ENCODE assay signal across 1 cellular context in the genomic region with DNA sequence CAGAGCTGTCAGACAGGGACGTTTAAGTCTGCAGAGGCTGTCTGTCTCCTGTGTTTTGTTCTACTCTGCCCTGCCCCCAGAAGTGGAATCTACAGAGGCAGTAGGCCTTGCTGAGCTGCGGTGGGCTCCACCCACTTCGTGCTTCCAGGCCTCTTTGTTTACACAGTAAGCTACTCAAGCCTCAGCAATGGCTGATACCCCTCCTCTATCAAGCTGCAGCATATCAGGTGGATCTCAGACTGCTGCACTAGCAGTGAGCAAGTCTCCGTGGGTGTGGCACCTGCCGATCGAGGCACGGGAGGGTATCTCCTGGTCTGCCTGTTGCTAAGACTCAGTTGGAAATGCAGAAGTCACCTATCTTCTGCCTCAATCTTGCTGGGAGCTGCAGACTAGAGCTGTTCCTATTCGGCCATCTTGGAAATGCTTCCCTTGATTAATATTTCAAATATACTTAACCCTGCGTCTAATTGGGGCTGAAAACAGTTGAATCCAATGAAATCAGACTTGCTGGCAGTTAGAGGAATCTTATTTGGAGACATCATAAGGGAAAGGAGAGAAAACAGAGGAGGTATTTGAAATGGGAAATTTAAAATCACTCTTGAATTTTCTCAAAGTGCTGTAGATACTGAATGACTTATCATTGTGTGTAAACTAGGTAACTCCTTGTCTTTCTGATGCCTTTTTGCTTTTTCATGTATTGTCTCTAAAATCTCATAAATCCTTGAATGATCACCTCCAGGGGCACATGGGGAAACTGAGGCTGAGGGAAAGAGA.
TF ChIP-seq lines count a peak whose summit lies in the region.

No MANE protein-coding gene starts in this region.

TF ChIP-seq in SK-N-SH, 30 proteins besides CTCF, POLR2A, EP300 and RAD21 (continued from another document):
- TF ChIP-seq, protein P1, sequence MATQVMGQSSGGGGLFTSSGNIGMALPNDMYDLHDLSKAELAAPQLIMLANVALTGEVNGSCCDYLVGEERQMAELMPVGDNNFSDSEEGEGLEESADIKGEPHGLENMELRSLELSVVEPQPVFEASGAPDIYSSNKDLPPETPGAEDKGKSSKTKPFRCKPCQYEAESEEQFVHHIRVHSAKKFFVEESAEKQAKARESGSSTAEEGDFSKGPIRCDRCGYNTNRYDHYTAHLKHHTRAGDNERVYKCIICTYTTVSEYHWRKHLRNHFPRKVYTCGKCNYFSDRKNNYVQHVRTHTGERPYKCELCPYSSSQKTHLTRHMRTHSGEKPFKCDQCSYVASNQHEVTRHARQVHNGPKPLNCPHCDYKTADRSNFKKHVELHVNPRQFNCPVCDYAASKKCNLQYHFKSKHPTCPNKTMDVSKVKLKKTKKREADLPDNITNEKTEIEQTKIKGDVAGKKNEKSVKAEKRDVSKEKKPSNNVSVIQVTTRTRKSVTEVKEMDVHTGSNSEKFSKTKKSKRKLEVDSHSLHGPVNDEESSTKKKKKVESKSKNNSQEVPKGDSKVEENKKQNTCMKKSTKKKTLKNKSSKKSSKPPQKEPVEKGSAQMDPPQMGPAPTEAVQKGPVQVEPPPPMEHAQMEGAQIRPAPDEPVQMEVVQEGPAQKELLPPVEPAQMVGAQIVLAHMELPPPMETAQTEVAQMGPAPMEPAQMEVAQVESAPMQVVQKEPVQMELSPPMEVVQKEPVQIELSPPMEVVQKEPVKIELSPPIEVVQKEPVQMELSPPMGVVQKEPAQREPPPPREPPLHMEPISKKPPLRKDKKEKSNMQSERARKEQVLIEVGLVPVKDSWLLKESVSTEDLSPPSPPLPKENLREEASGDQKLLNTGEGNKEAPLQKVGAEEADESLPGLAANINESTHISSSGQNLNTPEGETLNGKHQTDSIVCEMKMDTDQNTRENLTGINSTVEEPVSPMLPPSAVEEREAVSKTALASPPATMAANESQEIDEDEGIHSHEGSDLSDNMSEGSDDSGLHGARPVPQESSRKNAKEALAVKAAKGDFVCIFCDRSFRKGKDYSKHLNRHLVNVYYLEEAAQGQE (IDR thresholded peaks at IDR 0.05; ENCODE audit: low read depth, low read length), result no peak
- TF ChIP-seq MXI1 (IDR thresholded peaks at IDR 0.05; ENCODE audit: low read depth, low read length) (no peak), POLR2AphosphoS5 (IDR thresholded peaks at IDR 0.05; ENCODE audit: low read depth, low read length) (no peak), EZH2phosphoT487 (IDR thresholded peaks at IDR 0.05; ENCODE audit: borderline replicate concordance, low read depth) (no peak), NFIC (IDR thresholded peaks at IDR 0.05; ENCODE audit: borderline replicate concordance) (no peak), MEF2A (IDR thresholded peaks at IDR 0.05; ENCODE audit: borderline replicate concordance, low read depth) (no peak), NRF1 (IDR thresholded peaks at IDR 0.05; ENCODE audit: low read depth, low read length) (no peak), SIN3A (IDR thresholded peaks at IDR 0.05; ENCODE audit: borderline replicate concordance, low read depth, low read length) (no peak), ELF1 (IDR thresholded peaks at IDR 0.05) (no peak), TAF1 (IDR thresholded peaks at IDR 0.05; ENCODE audit: borderline replicate concordance, low read depth, low read length) (no peak), FOSL2 (IDR thresholded peaks at IDR 0.05; ENCODE audit: borderline replicate concordance, low read depth) (no peak), TEAD4 (IDR thresholded peaks at IDR 0.05; ENCODE audit: borderline replicate concordance, insufficient read depth) (no peak)
- TF ChIP-seq, protein P2, sequence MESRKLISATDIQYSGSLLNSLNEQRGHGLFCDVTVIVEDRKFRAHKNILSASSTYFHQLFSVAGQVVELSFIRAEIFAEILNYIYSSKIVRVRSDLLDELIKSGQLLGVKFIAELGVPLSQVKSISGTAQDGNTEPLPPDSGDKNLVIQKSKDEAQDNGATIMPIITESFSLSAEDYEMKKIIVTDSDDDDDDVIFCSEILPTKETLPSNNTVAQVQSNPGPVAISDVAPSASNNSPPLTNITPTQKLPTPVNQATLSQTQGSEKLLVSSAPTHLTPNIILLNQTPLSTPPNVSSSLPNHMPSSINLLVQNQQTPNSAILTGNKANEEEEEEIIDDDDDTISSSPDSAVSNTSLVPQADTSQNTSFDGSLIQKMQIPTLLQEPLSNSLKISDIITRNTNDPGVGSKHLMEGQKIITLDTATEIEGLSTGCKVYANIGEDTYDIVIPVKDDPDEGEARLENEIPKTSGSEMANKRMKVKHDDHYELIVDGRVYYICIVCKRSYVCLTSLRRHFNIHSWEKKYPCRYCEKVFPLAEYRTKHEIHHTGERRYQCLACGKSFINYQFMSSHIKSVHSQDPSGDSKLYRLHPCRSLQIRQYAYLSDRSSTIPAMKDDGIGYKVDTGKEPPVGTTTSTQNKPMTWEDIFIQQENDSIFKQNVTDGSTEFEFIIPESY (IDR thresholded peaks at IDR 0.05; ENCODE audit: borderline replicate concordance, low read depth), result no peak
